ENCODE assay signal across 1 cellular context in genomic region chr6:166262738-166263515, GRCh38.
TF ChIP-seq lines count a peak whose summit lies in the region.

No MANE protein-coding gene starts in this region.

TF ChIP-seq in HepG2, 621 proteins besides CTCF, POLR2A, EP300 and RAD21 (continued from another document):
- peak; percentile 45; the same call in 1 of the 2 replicates for TF ChIP-seq ZBTB33 (CRISPR knock-in tag; IDR thresholded peaks at IDR 0.05)
